17 cellular contexts compared by ENCODE assay signal in genomic region chr10:123552760-123553554, GRCh38.
DNase-seq lines count a peak whose midpoint lies in the region; ATAC-seq, FAIRE-seq and TF ChIP-seq lines count a peak whose summit lies in the region.
"Had no signal": no experiment of that assay in that cellular context is flagged by ENCODE, and none has a peak within 500 bp of the region (broad histone marks: within the 10 kb centered on the region; RNA-seq: fewer than 3 reads in every experiment).

No MANE protein-coding gene starts in this region.

- TF ChIP-seq EP300 in HepG2 (IDR thresholded peaks at IDR 0.05; ENCODE audit: low read depth in 2 of 2, low read length in 2 of 2): no peak
- no peak for TF ChIP-seq EP300 in HepG2 (CRISPR knock-in tag; IDR thresholded peaks at IDR 0.05; ENCODE audit: borderline replicate concordance)

- H3K36me3 Mint-ChIP-seq in activated B cell treated with CpG ODN at 0.5 μM for 24 hours (ENCODE audit: low read depth): no peaks in the 10 kb centered on the region

- ATAC-seq in HG02884 (IDR thresholded peaks at IDR 0.05; ENCODE audit: unreplicated experiment): peak; percentile 65
- peak; percentile 25 for ATAC-seq in activated B cell treated with CpG ODN at 0.5 μM for 24 hours (ENCODE audit: low read depth)
- no peak for ATAC-seq in HepG2
- ATAC-seq in HG02970 (IDR thresholded peaks at IDR 0.05; ENCODE audit: low FRiP score, unreplicated experiment): no peak
- ATAC-seq: body of pancreas, right cardiac atrium had no signal

- no peaks in the 10 kb centered on the region for H3K79me2 ChIP-seq in HepG2 (ENCODE audit: insufficient read depth, low read length)

- peaks cover 2% of the 10 kb centered on the region for H3K27me3 Mint-ChIP-seq in activated B cell treated with CpG ODN at 0.5 μM for 24 hours

- no peak overlapping the region for H3K4me2 ChIP-seq in HepG2 (ENCODE audit: low read depth, low read length)

- TF ChIP-seq RAD21 in HepG2 (CRISPR knock-in tag; IDR thresholded peaks at IDR 0.05): no peak

- POLR2A ChIA-PET in activated B cell treated with CpG ODN at 0.5 μM for 24 hours (lab: Charles Lee): interaction anchor here (0.7 to 1.4 kb wide), 2 partner anchors 16 to 161 kb away, joined by 3 to 5 read pairs; no protein-coding TSS in a partner anchor
- POLR2A ChIA-PET in HepG2 (lab: Yijun Ruan, JAX): no interaction called here

- no peak for FAIRE-seq in GM12891 (lab: Jason Lieb, UNC)
- no peak for FAIRE-seq in HepG2 (lab: Jason Lieb, UNC)

- CTCF ChIA-PET in activated B cell treated with CpG ODN at 0.5 μM for 24 hours (lab: Charles Lee): interaction anchor here (2.4 kb wide), 1 partner anchor 510 kb away, joined by 6 read pairs; no protein-coding TSS in a partner anchor
- CTCF ChIA-PET in HepG2 (lab: Yijun Ruan, JAX; ENCODE audit: low intra/inter-chr PET ratio, low total read pairs): no interaction called here

- H3K4me1 ChIP-seq in HepG2 (ENCODE audit: insufficient read depth, low read length): no peaks in the 10 kb centered on the region
- H3K4me1 ChIP-seq: body of pancreas, uterus had no signal

- no peaks in the 10 kb centered on the region for H3K9me3 Mint-ChIP-seq in activated B cell treated with CpG ODN at 0.5 μM for 24 hours

- in situ Hi-C loops in HepG2 (cut with HindIII; ENCODE audit: extremely low pct_ligation_motif_present, low pct_unique_long_range_greater_than_20kb): loop anchor here (25.0 kb wide), 1 partner anchor 916 kb away; no protein-coding TSS in a partner anchor

- no peak overlapping the region for H2AFZ ChIP-seq in HepG2 (ENCODE audit: low read length)

- 4% methylated on average over 5 of the region's 11 CpGs for WGBS in HepG2 (ENCODE audit: low lambda C conversion rate)

- peaks cover 2% of the 10 kb centered on the region for H3K4me1 Mint-ChIP-seq in activated B cell treated with CpG ODN at 0.5 μM for 24 hours
- H3K4me1 Mint-ChIP-seq: B cell had no signal

- no peak overlapping the region for H3K9ac ChIP-seq in HepG2 (ENCODE audit: insufficient read depth, low read depth, low read length)

- no peak for TF ChIP-seq CTCF in GM20000 (IDR thresholded peaks at IDR 0.05; ENCODE audit: extremely low read depth, missing control alignments)
- TF ChIP-seq CTCF in activated B cell treated with CpG ODN at 0.5 μM for 24 hours (IDR thresholded peaks at IDR 0.05): no peak
- no peak for TF ChIP-seq CTCF in HepG2 (CRISPR knock-in tag; IDR thresholded peaks at IDR 0.05)

- no peak for TF ChIP-seq POLR2A in GM12891 (IDR thresholded peaks at IDR 0.05; ENCODE audit: low read depth, low read length)
- no peak for TF ChIP-seq POLR2A in HepG2 (IDR thresholded peaks at IDR 0.05; ENCODE audit: insufficient read depth in 1 of 2, low read depth in 2 of 2, low read length in 2 of 2)

- H3K4me3 ChIP-seq in HepG2 (replicated peaks in 1 of 3; ENCODE audit: insufficient read depth in 1 of 3, low read depth in 2 of 3, low read length in 3 of 3): no peak overlapping the region
- H3K4me3 ChIP-seq in H7 (ENCODE audit: insufficient read depth, low read depth, low read length): no peak overlapping the region
- H3K4me3 ChIP-seq: body of pancreas, dorsolateral prefrontal cortex, MG63, uterus had no signal

- H4K20me1 ChIP-seq in HepG2 (ENCODE audit: insufficient read depth, low read length): no peaks in the 10 kb centered on the region

- intact Hi-C loops in activated B cell treated with CpG ODN at 0.5 μM for 24 hours (cut with micrococcal nuclease) (loop anchor here (10.0 kb wide), 1 partner anchor 158 kb away; no protein-coding TSS in a partner anchor), HepG2 (cut with micrococcal nuclease; ENCODE audit: unreplicated experiment) (no loop called here)

- no peak overlapping the region for H3K27ac ChIP-seq in HepG2 (ENCODE audit: extremely low read length, insufficient read depth, low read length)
- H3K27ac ChIP-seq: body of pancreas, dorsolateral prefrontal cortex, uterus had no signal

- H3K9me3 ChIP-seq in HepG2 (ENCODE audit: low read length): no peaks in the 10 kb centered on the region
- H3K9me3 ChIP-seq: body of pancreas, MG63, uterus had no signal

- no peaks in the 10 kb centered on the region for H3K36me3 ChIP-seq in HepG2 (replicated peaks in 1 of 2; ENCODE audit: control insufficient read depth in 1 of 2, insufficient read depth in 2 of 2, low read length in 2 of 2)
- no peaks in the 10 kb centered on the region for H3K36me3 ChIP-seq in H7 (replicated peaks; ENCODE audit: control insufficient read depth, insufficient read depth, low read length)
- H3K36me3 ChIP-seq: MG63, uterus had no signal

- H3K27ac Mint-ChIP-seq in activated B cell treated with CpG ODN at 0.5 μM for 24 hours: no peak overlapping the region
- H3K27ac Mint-ChIP-seq: B cell had no signal

- BruUV-seq in HepG2 (replicated peaks; lab: Mats Ljungman, UMichigan): no TSS peak

- H3K27me3 ChIP-seq in HepG2 (ENCODE audit: control insufficient read depth in 1 of 2, insufficient read depth in 2 of 2, low read length in 2 of 2) (peaks cover 2 to 21% of the 10 kb centered on the region in 2 experiments; a peak in 2 of 5 replicates), H7 (ENCODE audit: control insufficient read depth, insufficient read depth, low read length) (no peaks in the 10 kb centered on the region)
- H3K27me3 ChIP-seq: body of pancreas, MG63, uterus had no signal

- no peak overlapping the region for H3K4me3 Mint-ChIP-seq in activated B cell treated with CpG ODN at 0.5 μM for 24 hours
- H3K4me3 Mint-ChIP-seq: B cell had no signal

- DNase-seq in GM12891 (ENCODE audit: insufficient read length, low spot score): peak; percentile 47
- DNase-seq in GM20000 (ENCODE audit: low spot score): peak; percentile 64
- DNase-seq in activated B cell treated with CpG ODN at 0.5 μM for 24 hours: no peak
- DNase-seq in HepG2 (ENCODE audit: low spot score): no peak
- DNase-seq in HCEC 1CT: no peak
- no peak for DNase-seq in H7
- DNase-seq: activated naive CD4-positive, alpha-beta T cell treated with Interleukin-2 at 50 U/mL for 16 hours; body of pancreas; dorsolateral prefrontal cortex; EL; MG63; right cardiac atrium; stimulated activated CD4-positive, alpha-beta T cell treated with anti-CD3 and anti-CD28 coated beads, Interleukin-2, amount 100 ng/mL, for 48 hours; uterus had no signal

TF ChIP-seq in GM12891, 5 proteins besides CTCF, POLR2A, EP300 and RAD21:
- TF ChIP-seq TAF1 (IDR thresholded peaks at IDR 0.05; ENCODE audit: low read depth, low read length): 0 out of 2 replicates have a peak, but pooled peaks have one; percentile 20
- peak; percentile 6 for TF ChIP-seq PAX5 (IDR thresholded peaks at IDR 0.05; ENCODE audit: insufficient read depth, low read length, severe bottlenecking)
- TF ChIP-seq POLR2AphosphoS5 (IDR thresholded peaks at IDR 0.05; ENCODE audit: low read depth, low read length): no peak
- peak; percentile 16; the same call in 1 of the 2 replicates for TF ChIP-seq POU2F2 (IDR thresholded peaks at IDR 0.05; ENCODE audit: low read depth, low read length)
- peak; percentile 56 for TF ChIP-seq SPI1 (IDR thresholded peaks at IDR 0.05; ENCODE audit: low read depth, low read length)

TF ChIP-seq in HepG2, 621 proteins besides CTCF, POLR2A, EP300 and RAD21:
- TF ChIP-seq FOXA1 (IDR thresholded peaks at IDR 0.05) (no peak), FOXA1 (CRISPR knock-in tag; IDR thresholded peaks at IDR 0.05) (no peak), ZFP1 (CRISPR knock-in tag; IDR thresholded peaks at IDR 0.05) (no peak), MTA3 (CRISPR knock-in tag; IDR thresholded peaks at IDR 0.05) (no peak), HMGA1 (CRISPR knock-in tag; conservative IDR thresholded peaks at IDR 0.05) (no peak), IKZF1 (IDR thresholded peaks at IDR 0.05) (no peak), ZNF800 (CRISPR knock-in tag; IDR thresholded peaks at IDR 0.05) (no peak), SRSF1 (optimal IDR thresholded peaks at IDR 0.05; ENCODE audit: low read depth, low read length) (no peak), GMEB1 (CRISPR knock-in tag; IDR thresholded peaks at IDR 0.05; ENCODE audit: borderline replicate concordance) (no peak), ZNF17 (CRISPR knock-in tag; IDR thresholded peaks at IDR 0.05) (no peak), ZNF569 (CRISPR knock-in tag; IDR thresholded peaks at IDR 0.05; ENCODE audit: borderline replicate concordance) (no peak)
TF ChIP-seq in HepG2: peak in this region for 0.

Comparison
In these comparisons a context has a peak if more than half of its experiments do, and no peak if none do; other contexts are left out.
1. DNase-seq: peak in GM12891 (single experiment) and GM20000 (single experiment); none in activated B cell treated with CpG ODN at 0.5 μM for 24 hours (single experiment), HepG2 (single experiment), HCEC 1CT (single experiment) and H7 (single experiment).
2. ATAC-seq: peak in HG02884 (single experiment) and activated B cell treated with CpG ODN at 0.5 μM for 24 hours (single experiment); none in HepG2 (single experiment) and HG02970 (single experiment).